In genomic region chr10:21919906-21920305, GRCh38 we compare ENCODE assay signal across 21 cellular contexts.
DNase-seq lines count a peak whose midpoint lies in the region; ATAC-seq and TF ChIP-seq lines count a peak whose summit lies in the region.
"Had no signal": no experiment of that assay in that cellular context is flagged by ENCODE, and none has a peak within 500 bp of the region (broad histone marks: within the 10 kb centered on the region; RNA-seq: fewer than 3 reads in every experiment).

No MANE protein-coding gene starts in this region.

- peaks cover 2% of the 10 kb centered on the region for H3K36me3 Mint-ChIP-seq in endodermal cell (ENCODE audit: low read depth)

- H3K27me3 ChIP-seq in PC-3 (ENCODE audit: low read length) (no peaks in the 10 kb centered on the region), endodermal cell (ENCODE audit: control insufficient read depth, insufficient read depth, low read length, poor library complexity, severe bottlenecking) (no peaks in the 10 kb centered on the region), neuron (ENCODE audit: insufficient read depth, low read length) (no peaks in the 10 kb centered on the region)
- H3K27me3 ChIP-seq: SJSA1 had no signal

- no peaks in the 10 kb centered on the region; the same call in 1 of the 2 replicates for H3K36me3 ChIP-seq in PC-3 (ENCODE audit: low read depth, low read length)
- H3K36me3 ChIP-seq in endodermal cell (ENCODE audit: control insufficient read depth, insufficient read depth, low read length) = peaks cover 19% of the 10 kb centered on the region
- no peaks in the 10 kb centered on the region for H3K36me3 ChIP-seq in neuron (ENCODE audit: insufficient read depth, low read length)
- H3K36me3 ChIP-seq: SJSA1 had no signal

- H3K27ac ChIP-seq in PC-3 (ENCODE audit: low read length) = no peak overlapping the region
- H3K27ac ChIP-seq in endodermal cell (ENCODE audit: low read depth, low read length) = peak overlapping the region; percentile 54
- H3K27ac ChIP-seq: HL-60, PC-9, SJSA1 had no signal

- no peaks in the 10 kb centered on the region for H4K20me1 ChIP-seq in PC-3 (ENCODE audit: low read length)

- no peak for TF ChIP-seq POLR2A in lower leg skin (IDR thresholded peaks at IDR 0.05)

- DNase-seq in NCI-H748 (lab: John Stamatoyannopoulos, UW; ENCODE audit: unreplicated experiment) (peak; percentile 0), NCI-H748 treated with DMSO at 0.1 percent for 48 hours (lab: John Stamatoyannopoulos, UW) (no peak), PC-3 (no peak), endodermal cell (no peak), lower leg skin (ENCODE audit: low spot score in 2 of 2) (no peak), NCI-H146 (lab: John Stamatoyannopoulos, UW) (no peak)
- no peak for DNase-seq in activated CD8-positive, alpha-beta memory T cell treated with anti-CD3 and anti-CD28 coated beads for 24 hours
- DNase-seq: 8988T; CD4-positive, alpha-beta memory T cell; DMS79 treated with DMSO at 0.1 percent for 48 hours; GOT3; KBM-7; NCI-H1092; NCI-H1694; NCI-H226; NCI-H524 treated with DMSO at 0.1 percent for 48 hours; NK-92 treated with Interleukin-12 subunit alpha and Interleukin-12 subunit beta, amount 100 ng/mL, for 24 hours; PC-9 had no signal

- H3K4me1 ChIP-seq in PC-3 (ENCODE audit: insufficient read depth, low read length) (0 out of 2 replicates have a peak, but pooled peaks cover 5% of the 10 kb centered on the region), endodermal cell (ENCODE audit: control insufficient read depth, insufficient read depth, low read length) (no peaks in the 10 kb centered on the region), neuron (ENCODE audit: insufficient read depth, low read length) (peaks cover 53% of the 10 kb centered on the region)

- no peaks in the 10 kb centered on the region for H3K9me3 Mint-ChIP-seq in endodermal cell
- H3K9me3 Mint-ChIP-seq: CD4-positive, alpha-beta memory T cell had no signal

- CTCF ChIA-PET in PC-3 (lab: Charles Lee) = no interaction called here

- TF ChIP-seq CTCF in PC-3 (conservative IDR thresholded peaks at IDR 0.05; ENCODE audit: low read depth, low read length) = no peak
- no peak for TF ChIP-seq CTCF in endodermal cell (conservative IDR thresholded peaks at IDR 0.05)
- no peak for TF ChIP-seq CTCF in lower leg skin (IDR thresholded peaks at IDR 0.05)

- H3K4me3 ChIP-seq in PC-3 (ENCODE audit: low read length) (no peak overlapping the region), endodermal cell (ENCODE audit: low read length) (no peak overlapping the region), neuron (ENCODE audit: low read length) (peak overlapping the region; percentile 30), lower leg skin (ENCODE audit: low read depth, poor library complexity, severe bottlenecking) (no peak overlapping the region)
- H3K4me3 ChIP-seq: PC-9, SJSA1 had no signal

- H3K9me3 ChIP-seq in PC-3 (ENCODE audit: low read length) (no peaks in the 10 kb centered on the region), endodermal cell (ENCODE audit: control insufficient read depth, low read length) (no peaks in the 10 kb centered on the region), neuron (ENCODE audit: low read length) (no peaks in the 10 kb centered on the region)
- H3K9me3 ChIP-seq: SJSA1 had no signal

- no peaks in the 10 kb centered on the region for H3K9me2 ChIP-seq in PC-3 (replicated peaks; ENCODE audit: low read length)

- no peaks in the 10 kb centered on the region for H3K27me3 Mint-ChIP-seq in endodermal cell (ENCODE audit: insufficient read depth)
- H3K27me3 Mint-ChIP-seq: CD4-positive, alpha-beta memory T cell had no signal

- no peaks in the 10 kb centered on the region for H3F3A ChIP-seq in PC-3 (ENCODE audit: low read length, unreplicated experiment)

- 0 out of 2 replicates have a peak overlapping the region, but pooled peaks have one; percentile 4 for H3K9ac ChIP-seq in PC-3 (ENCODE audit: low read length)
- no peak overlapping the region for H3K9ac ChIP-seq in endodermal cell (ENCODE audit: extremely low read depth, low read length, poor library complexity, severe bottlenecking)

- BruUV-seq in PC-3 (replicated peaks; lab: Mats Ljungman, UMichigan) = no TSS peak

- ATAC-seq in PC-3 = no peak

- intact Hi-C loops in PC-3 (cut with micrococcal nuclease) (no loop called here), lower leg skin (cut with DNase I; ENCODE audit: low total_unique reads) (no loop called here)

- H3K4me1 Mint-ChIP-seq in endodermal cell = no peaks in the 10 kb centered on the region

- no peak overlapping the region for H3K4me3 Mint-ChIP-seq in endodermal cell
- H3K4me3 Mint-ChIP-seq: CD4-positive, alpha-beta memory T cell had no signal

- H3K79me2 ChIP-seq in PC-3 (ENCODE audit: low read length) = no peaks in the 10 kb centered on the region

- H3K27ac Mint-ChIP-seq in endodermal cell = no peak overlapping the region
- H3K27ac Mint-ChIP-seq: CD4-positive, alpha-beta memory T cell had no signal

- POLR2A ChIA-PET in PC-3 (lab: Charles Lee; ENCODE audit: unreplicated experiment) = no interaction called here

- H2AFZ ChIP-seq in PC-3 (ENCODE audit: low read length) = no peak overlapping the region
- no peak overlapping the region for H2AFZ ChIP-seq in neuron (ENCODE audit: low read depth, low read length)
- H2AFZ ChIP-seq: PC-9 had no signal

- no peak overlapping the region for H3K4me2 ChIP-seq in PC-3 (ENCODE audit: low read length)
- H3K4me2 ChIP-seq: PC-9 had no signal
